Comparison of ENCODE assay signal across 8 cellular contexts in genomic region chr6:127518710-127519468, GRCh38.
DNase-seq lines count a peak whose midpoint lies in the region; ATAC-seq and TF ChIP-seq lines count a peak whose summit lies in the region.

MTCL3 (minus strand) TSS chr6:127519335.

- peaks cover 17% of the 10 kb centered on the region for H3K4me1 ChIP-seq in HUES64 (ENCODE audit: insufficient read depth, low read length)

- ATAC-seq in HG03439 (IDR thresholded peaks at IDR 0.05; ENCODE audit: unreplicated experiment): no peak

- H3K27ac Mint-ChIP-seq in type B pancreatic cell: peak within 1 kb of the TSS; percentile 89

- peak within 1 kb of the TSS; percentile 81 for H3K4me3 ChIP-seq in HUES64 (ENCODE audit: low read length)
- H3K4me3 ChIP-seq in lower leg skin (ENCODE audit: low read depth, poor library complexity, severe bottlenecking): no peak within 1 kb of the TSS

- WGBS in HUES64: under 1% methylated on average over 42 of the region's 42 CpGs
- 3% methylated on average over 42 of the region's 42 CpGs for WGBS in lower leg skin, 2 donors

- H3K27me3 ChIP-seq in HUES64 (ENCODE audit: insufficient read depth, low read length): peaks cover 27% of the 10 kb centered on the region

- H3K9me3 Mint-ChIP-seq in type B pancreatic cell: no peaks in the 10 kb centered on the region

- H3K27me3 Mint-ChIP-seq in type B pancreatic cell: peaks cover 73% of the 10 kb centered on the region

- H3K36me3 ChIP-seq in HUES64 (ENCODE audit: insufficient read depth, low read length): no peaks in the 10 kb centered on the region

- intact Hi-C loops in lower leg skin (cut with DNase I; ENCODE audit: low total_unique reads): no loop called here

- peak within 1 kb of the TSS; percentile 79 for H3K9ac ChIP-seq in HUES64 (ENCODE audit: low read depth, low read length)

- DNase-seq in A172 (ENCODE audit: low spot score): peak; percentile 19
- peak; percentile 63 for DNase-seq in SW480 (ENCODE audit: low spot score)
- DNase-seq in cerebellum (ENCODE audit: low spot score): peak; percentile 48
- peak; percentile 42 for DNase-seq in mucosa of gallbladder (ENCODE audit: low spot score)
- DNase-seq in type B pancreatic cell (ENCODE audit: extremely low spot score, unreplicated experiment): peak; percentile 71
- DNase-seq in lower leg skin (ENCODE audit: low spot score in 2 of 2): no peak

- peak within 1 kb of the TSS; percentile 33; the same call in 1 of the 2 replicates for H3K27ac ChIP-seq in HUES64 (ENCODE audit: low read depth, low read length)

- TF ChIP-seq CTCF in type B pancreatic cell (conservative IDR thresholded peaks at IDR 0.05): no peak
- TF ChIP-seq CTCF in lower leg skin (IDR thresholded peaks at IDR 0.05): no peak

- TF ChIP-seq POLR2A in lower leg skin (IDR thresholded peaks at IDR 0.05): no peak

- no peaks in the 10 kb centered on the region for H3K9me3 ChIP-seq in HUES64 (ENCODE audit: insufficient read depth, low read depth, low read length)

- H3K4me3 Mint-ChIP-seq in type B pancreatic cell: peak within 1 kb of the TSS; percentile 88

- H3K4me1 Mint-ChIP-seq in type B pancreatic cell (ENCODE audit: unreplicated experiment): peaks cover 25% of the 10 kb centered on the region

- no peaks in the 10 kb centered on the region for H3K36me3 Mint-ChIP-seq in type B pancreatic cell

Comparison
In these comparisons a context has a peak if more than half of its experiments do, and no peak if none do; other contexts are left out.
1. DNase-seq: peak in A172 (single experiment), SW480 (single experiment), cerebellum (single experiment), mucosa of gallbladder (single experiment) and type B pancreatic cell (single experiment); none in lower leg skin (0 of 2).